2 cellular contexts compared by ENCODE assay signal in the genomic region with DNA sequence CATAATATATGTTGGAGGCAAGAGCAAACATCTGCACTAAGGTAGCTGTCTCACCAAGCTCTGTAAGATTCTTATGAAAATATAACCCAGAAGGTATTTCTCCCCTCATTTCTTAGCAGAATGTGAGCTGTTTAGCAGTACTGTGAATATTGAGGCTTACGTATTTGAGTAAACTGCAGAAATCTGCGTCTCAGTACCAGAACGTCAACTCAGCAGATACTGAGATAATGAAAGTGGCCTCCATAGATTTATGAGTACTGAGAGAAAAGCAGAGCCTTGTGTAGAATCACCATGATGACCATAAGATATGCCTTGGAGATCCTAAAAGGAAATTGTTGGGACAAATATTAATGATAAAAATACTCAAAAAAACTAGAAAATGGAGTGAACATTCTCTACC.
A peak's percentile ranks its signal among the peaks of the same experiment; 100 is the strongest.
TF ChIP-seq lines count a peak whose summit lies in the region.

No MANE protein-coding gene starts in this region.

TF ChIP-seq in HepG2, 621 proteins besides CTCF, POLR2A, EP300 and RAD21:
- TF ChIP-seq MTF1 (CRISPR knock-in tag; IDR thresholded peaks at IDR 0.05) (no peak), MAFF (IDR thresholded peaks at IDR 0.05; ENCODE audit: low read depth, low read length) (0 out of 2 replicates have a peak, but pooled peaks have one; percentile 48), ZFYVE20 (CRISPR knock-in tag; IDR thresholded peaks at IDR 0.05; ENCODE audit: borderline replicate concordance, low read depth) (no peak), RBM39 (IDR thresholded peaks at IDR 0.05; ENCODE audit: low read depth, low read length, poor library complexity, severe bottlenecking) (no peak), MAFK (conservative IDR thresholded peaks at IDR 0.05 in 1 of 2, IDR thresholded peaks at IDR 0.05 in 1 of 2; ENCODE audit: low read length in 2 of 2) (peak; percentile 49 to 59; a peak in 2 of 4 replicates), ZNF33B (CRISPR knock-in tag; IDR thresholded peaks at IDR 0.05) (no peak), HES4 (CRISPR knock-in tag; IDR thresholded peaks at IDR 0.05; ENCODE audit: borderline replicate concordance) (no peak)
- TF ChIP-seq, protein P1, sequence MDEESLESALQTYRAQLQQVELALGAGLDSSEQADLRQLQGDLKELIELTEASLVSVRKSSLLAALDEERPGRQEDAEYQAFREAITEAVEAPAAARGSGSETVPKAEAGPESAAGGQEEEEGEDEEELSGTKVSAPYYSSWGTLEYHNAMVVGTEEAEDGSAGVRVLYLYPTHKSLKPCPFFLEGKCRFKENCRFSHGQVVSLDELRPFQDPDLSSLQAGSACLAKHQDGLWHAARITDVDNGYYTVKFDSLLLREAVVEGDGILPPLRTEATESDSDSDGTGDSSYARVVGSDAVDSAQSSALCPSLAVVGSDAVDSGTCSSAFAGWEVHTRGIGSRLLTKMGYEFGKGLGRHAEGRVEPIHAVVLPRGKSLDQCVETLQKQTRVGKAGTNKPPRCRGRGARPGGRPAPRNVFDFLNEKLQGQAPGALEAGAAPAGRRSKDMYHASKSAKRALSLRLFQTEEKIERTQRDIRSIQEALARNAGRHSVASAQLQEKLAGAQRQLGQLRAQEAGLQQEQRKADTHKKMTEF (CRISPR knock-in tag; IDR thresholded peaks at IDR 0.05) = no peak

TF ChIP-seq in IMR-90, 13 proteins besides CTCF, POLR2A, EP300 and RAD21:
- peak; percentile 53 for TF ChIP-seq MAFK (IDR thresholded peaks at IDR 0.05; ENCODE audit: low read depth, low read length)
- TF ChIP-seq RCOR1 (IDR thresholded peaks at IDR 0.05; ENCODE audit: insufficient replicate concordance, low read length) = no peak
- TF ChIP-seq FOS (IDR thresholded peaks at IDR 0.05; ENCODE audit: low read depth, low read length) = no peak
